ENCODE assay signal across 1 cellular context in genomic region chr16:71923941-71924690, GRCh38.
A peak's percentile ranks its signal among the peaks of the same experiment; 100 is the strongest.
TF ChIP-seq lines count a peak whose summit lies in the region.

No MANE protein-coding gene starts in this region.

TF ChIP-seq in Ishikawa, 13 proteins besides CTCF, POLR2A, EP300 and RAD21 (continued from another document):
- TF ChIP-seq REST (IDR thresholded peaks at IDR 0.05; ENCODE audit: low read depth) (no peak), TAF1 (IDR thresholded peaks at IDR 0.05; ENCODE audit: low read depth) (no peak), EGR1 (IDR thresholded peaks at IDR 0.05) (no peak), YY1 (IDR thresholded peaks at IDR 0.05; ENCODE audit: low read depth) (no peak), TEAD4 (IDR thresholded peaks at IDR 0.05) (0 out of 2 replicates have a peak, but pooled peaks have one; percentile 23), NFIC (IDR thresholded peaks at IDR 0.05) (no peak)
